In the genomic region with DNA sequence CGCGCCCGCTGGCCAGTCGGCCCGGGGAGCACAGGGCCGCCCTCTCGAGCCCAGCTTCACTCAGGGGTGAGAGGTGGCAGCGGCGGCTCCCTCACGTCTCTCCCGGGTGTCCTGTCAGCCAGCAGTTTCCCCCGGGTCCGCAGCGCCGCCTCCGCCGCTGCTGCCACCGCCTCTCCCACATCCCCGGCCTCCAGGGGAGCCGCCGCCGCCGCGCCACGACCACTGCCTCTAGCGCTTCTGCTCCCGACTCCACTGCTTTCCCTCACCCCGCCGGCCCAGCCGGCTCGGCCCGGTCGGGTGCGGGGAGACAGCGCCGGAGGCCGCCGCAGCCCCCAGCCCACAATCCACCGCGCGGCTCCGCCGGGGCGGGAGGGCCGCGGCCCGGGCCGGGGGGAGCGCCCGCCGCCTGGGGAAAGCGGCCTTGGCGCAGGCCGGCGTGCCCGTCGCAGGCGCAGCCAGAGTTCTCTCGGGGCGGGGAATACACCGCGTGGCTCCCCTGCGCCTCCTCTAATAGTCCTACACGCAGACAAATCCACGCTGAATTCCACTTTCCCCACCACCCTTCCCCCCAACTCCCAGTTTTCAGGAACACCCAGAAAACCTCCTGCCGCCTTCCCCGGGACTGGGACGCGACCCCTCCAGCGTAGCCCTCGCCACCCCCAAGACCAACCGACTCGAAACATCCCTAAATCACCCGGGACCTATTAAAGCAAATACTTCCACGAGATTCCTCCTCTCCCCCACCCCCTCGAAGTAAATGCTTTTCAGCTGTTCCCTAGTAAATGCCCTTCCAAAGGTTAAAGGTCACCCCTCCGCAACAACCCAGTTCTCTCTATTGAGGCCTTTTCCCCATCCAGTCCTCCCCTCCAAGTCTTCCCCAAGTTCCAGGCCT, we compare ENCODE assay signal across 1 cellular context.
TF ChIP-seq lines count a peak whose summit lies in the region.

A gene with protein sequence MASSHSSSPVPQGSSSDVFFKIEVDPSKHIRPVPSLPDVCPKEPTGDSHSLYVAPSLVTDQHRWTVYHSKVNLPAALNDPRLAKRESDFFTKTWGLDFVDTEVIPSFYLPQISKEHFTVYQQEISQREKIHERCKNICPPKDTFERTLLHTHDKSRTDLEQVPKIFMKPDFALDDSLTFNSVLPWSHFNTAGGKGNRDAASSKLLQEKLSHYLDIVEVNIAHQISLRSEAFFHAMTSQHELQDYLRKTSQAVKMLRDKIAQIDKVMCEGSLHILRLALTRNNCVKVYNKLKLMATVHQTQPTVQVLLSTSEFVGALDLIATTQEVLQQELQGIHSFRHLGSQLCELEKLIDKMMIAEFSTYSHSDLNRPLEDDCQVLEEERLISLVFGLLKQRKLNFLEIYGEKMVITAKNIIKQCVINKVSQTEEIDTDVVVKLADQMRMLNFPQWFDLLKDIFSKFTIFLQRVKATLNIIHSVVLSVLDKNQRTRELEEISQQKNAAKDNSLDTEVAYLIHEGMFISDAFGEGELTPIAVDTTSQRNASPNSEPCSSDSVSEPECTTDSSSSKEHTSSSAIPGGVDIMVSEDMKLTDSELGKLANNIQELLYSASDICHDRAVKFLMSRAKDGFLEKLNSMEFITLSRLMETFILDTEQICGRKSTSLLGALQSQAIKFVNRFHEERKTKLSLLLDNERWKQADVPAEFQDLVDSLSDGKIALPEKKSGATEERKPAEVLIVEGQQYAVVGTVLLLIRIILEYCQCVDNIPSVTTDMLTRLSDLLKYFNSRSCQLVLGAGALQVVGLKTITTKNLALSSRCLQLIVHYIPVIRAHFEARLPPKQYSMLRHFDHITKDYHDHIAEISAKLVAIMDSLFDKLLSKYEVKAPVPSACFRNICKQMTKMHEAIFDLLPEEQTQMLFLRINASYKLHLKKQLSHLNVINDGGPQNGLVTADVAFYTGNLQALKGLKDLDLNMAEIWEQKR (minus strand): TSS at position 346 of the 892 bp plus-strand sequence. CDS start 35,429 bp downstream, outside the sequence.

TF ChIP-seq in HepG2, 621 proteins besides CTCF, POLR2A, EP300 and RAD21 (continued from another document and continues in another):
- TF ChIP-seq, protein P1, sequence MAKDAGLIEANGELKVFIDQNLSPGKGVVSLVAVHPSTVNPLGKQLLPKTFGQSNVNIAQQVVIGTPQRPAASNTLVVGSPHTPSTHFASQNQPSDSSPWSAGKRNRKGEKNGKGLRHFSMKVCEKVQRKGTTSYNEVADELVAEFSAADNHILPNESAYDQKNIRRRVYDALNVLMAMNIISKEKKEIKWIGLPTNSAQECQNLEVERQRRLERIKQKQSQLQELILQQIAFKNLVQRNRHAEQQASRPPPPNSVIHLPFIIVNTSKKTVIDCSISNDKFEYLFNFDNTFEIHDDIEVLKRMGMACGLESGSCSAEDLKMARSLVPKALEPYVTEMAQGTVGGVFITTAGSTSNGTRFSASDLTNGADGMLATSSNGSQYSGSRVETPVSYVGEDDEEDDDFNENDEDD (CRISPR knock-in tag; IDR thresholded peaks at IDR 0.05; ENCODE audit: borderline replicate concordance): peak; percentile 32; the same call in 1 of the 2 replicates
- TF ChIP-seq ZNF549 (CRISPR knock-in tag; IDR thresholded peaks at IDR 0.05) (no peak), ZFAT (CRISPR knock-in tag; conservative IDR thresholded peaks at IDR 0.05) (no peak), ZNF251 (CRISPR knock-in tag; IDR thresholded peaks at IDR 0.05) (no peak), PHF21A (CRISPR knock-in tag; IDR thresholded peaks at IDR 0.05) (no peak), JDP2 (CRISPR knock-in tag; IDR thresholded peaks at IDR 0.05; ENCODE audit: borderline replicate concordance) (no peak; the same call in 1 of the 2 replicates), PPARG (CRISPR knock-in tag; conservative IDR thresholded peaks at IDR 0.05) (no peak), SP4 (CRISPR knock-in tag; IDR thresholded peaks at IDR 0.05) (peak; percentile 72; the same call in 1 of the 2 replicates), NONO (IDR thresholded peaks at IDR 0.05) (no peak), NONO (CRISPR knock-in tag; conservative IDR thresholded peaks at IDR 0.05) (0 out of 2 replicates have a peak, but pooled peaks have one; percentile 26), ZSCAN9 (CRISPR knock-in tag; IDR thresholded peaks at IDR 0.05; ENCODE audit: borderline replicate concordance) (peak; percentile 71; the same call in 1 of the 2 replicates), ZNF570 (CRISPR knock-in tag; IDR thresholded peaks at IDR 0.05; ENCODE audit: borderline replicate concordance) (no peak)
- TF ChIP-seq, protein P2, sequence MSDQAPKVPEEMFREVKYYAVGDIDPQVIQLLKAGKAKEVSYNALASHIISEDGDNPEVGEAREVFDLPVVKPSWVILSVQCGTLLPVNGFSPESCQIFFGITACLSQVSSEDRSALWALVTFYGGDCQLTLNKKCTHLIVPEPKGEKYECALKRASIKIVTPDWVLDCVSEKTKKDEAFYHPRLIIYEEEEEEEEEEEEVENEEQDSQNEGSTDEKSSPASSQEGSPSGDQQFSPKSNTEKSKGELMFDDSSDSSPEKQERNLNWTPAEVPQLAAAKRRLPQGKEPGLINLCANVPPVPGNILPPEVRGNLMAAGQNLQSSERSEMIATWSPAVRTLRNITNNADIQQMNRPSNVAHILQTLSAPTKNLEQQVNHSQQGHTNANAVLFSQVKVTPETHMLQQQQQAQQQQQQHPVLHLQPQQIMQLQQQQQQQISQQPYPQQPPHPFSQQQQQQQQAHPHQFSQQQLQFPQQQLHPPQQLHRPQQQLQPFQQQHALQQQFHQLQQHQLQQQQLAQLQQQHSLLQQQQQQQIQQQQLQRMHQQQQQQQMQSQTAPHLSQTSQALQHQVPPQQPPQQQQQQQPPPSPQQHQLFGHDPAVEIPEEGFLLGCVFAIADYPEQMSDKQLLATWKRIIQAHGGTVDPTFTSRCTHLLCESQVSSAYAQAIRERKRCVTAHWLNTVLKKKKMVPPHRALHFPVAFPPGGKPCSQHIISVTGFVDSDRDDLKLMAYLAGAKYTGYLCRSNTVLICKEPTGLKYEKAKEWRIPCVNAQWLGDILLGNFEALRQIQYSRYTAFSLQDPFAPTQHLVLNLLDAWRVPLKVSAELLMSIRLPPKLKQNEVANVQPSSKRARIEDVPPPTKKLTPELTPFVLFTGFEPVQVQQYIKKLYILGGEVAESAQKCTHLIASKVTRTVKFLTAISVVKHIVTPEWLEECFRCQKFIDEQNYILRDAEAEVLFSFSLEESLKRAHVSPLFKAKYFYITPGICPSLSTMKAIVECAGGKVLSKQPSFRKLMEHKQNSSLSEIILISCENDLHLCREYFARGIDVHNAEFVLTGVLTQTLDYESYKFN (CRISPR knock-in tag; conservative IDR thresholded peaks at IDR 0.05): peak; percentile 65
- TF ChIP-seq, protein P3, sequence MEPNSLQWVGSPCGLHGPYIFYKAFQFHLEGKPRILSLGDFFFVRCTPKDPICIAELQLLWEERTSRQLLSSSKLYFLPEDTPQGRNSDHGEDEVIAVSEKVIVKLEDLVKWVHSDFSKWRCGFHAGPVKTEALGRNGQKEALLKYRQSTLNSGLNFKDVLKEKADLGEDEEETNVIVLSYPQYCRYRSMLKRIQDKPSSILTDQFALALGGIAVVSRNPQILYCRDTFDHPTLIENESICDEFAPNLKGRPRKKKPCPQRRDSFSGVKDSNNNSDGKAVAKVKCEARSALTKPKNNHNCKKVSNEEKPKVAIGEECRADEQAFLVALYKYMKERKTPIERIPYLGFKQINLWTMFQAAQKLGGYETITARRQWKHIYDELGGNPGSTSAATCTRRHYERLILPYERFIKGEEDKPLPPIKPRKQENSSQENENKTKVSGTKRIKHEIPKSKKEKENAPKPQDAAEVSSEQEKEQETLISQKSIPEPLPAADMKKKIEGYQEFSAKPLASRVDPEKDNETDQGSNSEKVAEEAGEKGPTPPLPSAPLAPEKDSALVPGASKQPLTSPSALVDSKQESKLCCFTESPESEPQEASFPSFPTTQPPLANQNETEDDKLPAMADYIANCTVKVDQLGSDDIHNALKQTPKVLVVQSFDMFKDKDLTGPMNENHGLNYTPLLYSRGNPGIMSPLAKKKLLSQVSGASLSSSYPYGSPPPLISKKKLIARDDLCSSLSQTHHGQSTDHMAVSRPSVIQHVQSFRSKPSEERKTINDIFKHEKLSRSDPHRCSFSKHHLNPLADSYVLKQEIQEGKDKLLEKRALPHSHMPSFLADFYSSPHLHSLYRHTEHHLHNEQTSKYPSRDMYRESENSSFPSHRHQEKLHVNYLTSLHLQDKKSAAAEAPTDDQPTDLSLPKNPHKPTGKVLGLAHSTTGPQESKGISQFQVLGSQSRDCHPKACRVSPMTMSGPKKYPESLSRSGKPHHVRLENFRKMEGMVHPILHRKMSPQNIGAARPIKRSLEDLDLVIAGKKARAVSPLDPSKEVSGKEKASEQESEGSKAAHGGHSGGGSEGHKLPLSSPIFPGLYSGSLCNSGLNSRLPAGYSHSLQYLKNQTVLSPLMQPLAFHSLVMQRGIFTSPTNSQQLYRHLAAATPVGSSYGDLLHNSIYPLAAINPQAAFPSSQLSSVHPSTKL (CRISPR knock-in tag; IDR thresholded peaks at IDR 0.05): peak; percentile 35; the same call in 1 of the 2 replicates
- TF ChIP-seq, protein P4, sequence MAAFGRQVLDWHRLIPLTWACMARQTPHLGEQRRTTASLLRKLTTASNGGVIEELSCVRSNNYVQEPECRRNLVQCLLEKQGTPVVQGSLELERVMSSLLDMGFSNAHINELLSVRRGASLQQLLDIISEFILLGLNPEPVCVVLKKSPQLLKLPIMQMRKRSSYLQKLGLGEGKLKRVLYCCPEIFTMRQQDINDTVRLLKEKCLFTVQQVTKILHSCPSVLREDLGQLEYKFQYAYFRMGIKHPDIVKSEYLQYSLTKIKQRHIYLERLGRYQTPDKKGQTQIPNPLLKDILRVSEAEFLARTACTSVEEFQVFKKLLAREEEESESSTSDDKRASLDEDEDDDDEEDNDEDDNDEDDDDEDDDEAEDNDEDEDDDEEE (CRISPR knock-in tag; IDR thresholded peaks at IDR 0.05): 0 out of 2 replicates have a peak, but pooled peaks have one; percentile 73
- TF ChIP-seq, protein P5, sequence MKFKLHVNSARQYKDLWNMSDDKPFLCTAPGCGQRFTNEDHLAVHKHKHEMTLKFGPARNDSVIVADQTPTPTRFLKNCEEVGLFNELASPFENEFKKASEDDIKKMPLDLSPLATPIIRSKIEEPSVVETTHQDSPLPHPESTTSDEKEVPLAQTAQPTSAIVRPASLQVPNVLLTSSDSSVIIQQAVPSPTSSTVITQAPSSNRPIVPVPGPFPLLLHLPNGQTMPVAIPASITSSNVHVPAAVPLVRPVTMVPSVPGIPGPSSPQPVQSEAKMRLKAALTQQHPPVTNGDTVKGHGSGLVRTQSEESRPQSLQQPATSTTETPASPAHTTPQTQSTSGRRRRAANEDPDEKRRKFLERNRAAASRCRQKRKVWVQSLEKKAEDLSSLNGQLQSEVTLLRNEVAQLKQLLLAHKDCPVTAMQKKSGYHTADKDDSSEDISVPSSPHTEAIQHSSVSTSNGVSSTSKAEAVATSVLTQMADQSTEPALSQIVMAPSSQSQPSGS (CRISPR knock-in tag; IDR thresholded peaks at IDR 0.05): 0 out of 2 replicates have a peak, but pooled peaks have one; percentile 38
- TF ChIP-seq, protein P6, sequence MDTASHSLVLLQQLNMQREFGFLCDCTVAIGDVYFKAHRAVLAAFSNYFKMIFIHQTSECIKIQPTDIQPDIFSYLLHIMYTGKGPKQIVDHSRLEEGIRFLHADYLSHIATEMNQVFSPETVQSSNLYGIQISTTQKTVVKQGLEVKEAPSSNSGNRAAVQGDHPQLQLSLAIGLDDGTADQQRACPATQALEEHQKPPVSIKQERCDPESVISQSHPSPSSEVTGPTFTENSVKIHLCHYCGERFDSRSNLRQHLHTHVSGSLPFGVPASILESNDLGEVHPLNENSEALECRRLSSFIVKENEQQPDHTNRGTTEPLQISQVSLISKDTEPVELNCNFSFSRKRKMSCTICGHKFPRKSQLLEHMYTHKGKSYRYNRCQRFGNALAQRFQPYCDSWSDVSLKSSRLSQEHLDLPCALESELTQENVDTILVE (CRISPR knock-in tag; IDR thresholded peaks at IDR 0.05): peak; percentile 66
- TF ChIP-seq, protein P7, sequence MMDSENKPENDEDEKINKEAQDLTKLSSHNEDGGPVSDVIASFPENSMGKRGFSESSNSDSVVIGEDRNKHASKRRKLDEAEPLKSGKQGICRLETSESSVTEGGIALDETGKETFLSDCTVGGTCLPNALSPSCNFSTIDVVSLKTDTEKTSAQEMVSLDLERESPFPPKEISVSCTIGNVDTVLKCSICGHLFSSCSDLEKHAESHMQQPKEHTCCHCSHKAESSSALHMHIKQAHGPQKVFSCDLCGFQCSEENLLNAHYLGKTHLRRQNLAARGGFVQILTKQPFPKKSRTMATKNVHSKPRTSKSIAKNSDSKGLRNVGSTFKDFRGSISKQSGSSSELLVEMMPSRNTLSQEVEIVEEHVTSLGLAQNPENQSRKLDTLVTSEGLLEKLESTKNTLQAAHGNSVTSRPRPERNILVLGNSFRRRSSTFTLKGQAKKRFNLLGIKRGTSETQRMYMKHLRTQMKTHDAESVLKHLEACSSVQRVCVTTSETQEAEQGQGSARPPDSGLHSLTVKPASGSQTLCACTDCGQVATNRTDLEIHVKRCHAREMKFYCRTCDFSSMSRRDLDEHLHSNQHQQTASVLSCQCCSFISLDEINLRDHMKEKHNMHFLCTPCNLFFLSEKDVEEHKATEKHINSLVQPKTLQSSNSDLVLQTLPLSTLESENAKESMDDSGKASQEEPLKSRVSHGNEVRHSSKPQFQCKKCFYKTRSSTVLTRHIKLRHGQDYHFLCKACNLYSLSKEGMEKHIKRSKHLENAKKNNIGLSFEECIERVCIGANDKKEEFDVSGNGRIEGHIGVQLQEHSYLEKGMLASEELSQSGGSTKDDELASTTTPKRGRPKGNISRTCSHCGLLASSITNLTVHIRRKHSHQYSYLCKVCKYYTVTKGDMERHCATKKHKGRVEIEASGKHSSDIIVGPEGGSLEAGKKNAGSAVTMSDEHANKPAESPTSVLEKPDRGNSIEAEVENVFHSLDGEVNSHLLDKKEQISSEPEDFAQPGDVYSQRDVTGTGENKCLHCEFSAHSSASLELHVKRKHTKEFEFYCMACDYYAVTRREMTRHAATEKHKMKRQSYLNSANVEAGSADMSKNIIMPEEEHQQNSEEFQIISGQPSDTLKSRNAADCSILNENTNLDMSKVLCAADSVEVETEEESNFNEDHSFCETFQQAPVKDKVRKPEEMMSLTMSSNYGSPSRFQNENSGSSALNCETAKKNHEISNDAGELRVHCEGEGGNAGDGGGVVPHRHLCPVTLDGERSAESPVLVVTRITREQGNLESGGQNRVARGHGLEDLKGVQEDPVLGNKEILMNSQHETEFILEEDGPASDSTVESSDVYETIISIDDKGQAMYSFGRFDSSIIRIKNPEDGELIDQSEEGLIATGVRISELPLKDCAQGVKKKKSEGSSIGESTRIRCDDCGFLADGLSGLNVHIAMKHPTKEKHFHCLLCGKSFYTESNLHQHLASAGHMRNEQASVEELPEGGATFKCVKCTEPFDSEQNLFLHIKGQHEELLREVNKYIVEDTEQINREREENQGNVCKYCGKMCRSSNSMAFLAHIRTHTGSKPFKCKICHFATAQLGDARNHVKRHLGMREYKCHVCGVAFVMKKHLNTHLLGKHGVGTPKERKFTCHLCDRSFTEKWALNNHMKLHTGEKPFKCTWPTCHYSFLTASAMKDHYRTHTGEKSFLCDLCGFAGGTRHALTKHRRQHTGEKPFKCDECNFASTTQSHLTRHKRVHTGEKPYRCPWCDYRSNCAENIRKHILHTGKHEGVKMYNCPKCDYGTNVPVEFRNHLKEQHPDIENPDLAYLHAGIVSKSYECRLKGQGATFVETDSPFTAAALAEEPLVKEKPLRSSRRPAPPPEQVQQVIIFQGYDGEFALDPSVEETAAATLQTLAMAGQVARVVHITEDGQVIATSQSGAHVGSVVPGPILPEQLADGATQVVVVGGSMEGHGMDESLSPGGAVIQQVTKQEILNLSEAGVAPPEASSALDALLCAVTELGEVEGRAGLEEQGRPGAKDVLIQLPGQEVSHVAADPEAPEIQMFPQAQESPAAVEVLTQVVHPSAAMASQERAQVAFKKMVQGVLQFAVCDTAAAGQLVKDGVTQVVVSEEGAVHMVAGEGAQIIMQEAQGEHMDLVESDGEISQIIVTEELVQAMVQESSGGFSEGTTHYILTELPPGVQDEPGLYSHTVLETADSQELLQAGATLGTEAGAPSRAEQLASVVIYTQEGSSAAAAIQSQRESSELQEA (CRISPR knock-in tag; IDR thresholded peaks at IDR 0.05; ENCODE audit: not compliant biosample characterization): no peak
